ENCODE assay signal across 9 cellular contexts in the genomic region with DNA sequence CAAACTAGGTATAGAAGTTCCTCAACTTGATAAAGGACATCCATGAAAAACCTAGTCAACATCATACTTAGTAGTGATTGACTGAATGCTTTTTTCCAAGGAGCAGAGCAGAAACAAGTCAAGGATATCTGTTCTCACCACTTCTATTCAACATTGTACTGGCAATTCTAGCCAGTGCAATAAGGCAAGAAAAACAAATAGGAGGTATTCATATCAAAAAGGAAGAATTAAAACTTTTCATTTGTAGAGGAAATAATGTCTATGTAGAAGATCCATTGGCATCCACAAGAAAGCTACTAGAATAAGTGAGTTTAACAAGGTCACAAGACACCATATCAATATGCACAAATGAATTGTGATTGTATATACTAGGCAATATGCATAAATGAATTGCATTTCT. TPM values are rescaled to one million over a fixed set of nuclear protein-coding genes. Genes with fewer than 3 reads are reported as not detected.
"Had no signal": no experiment of that assay in that cellular context is flagged by ENCODE, and none has a peak within 500 bp of the region (broad histone marks: within the 10 kb centered on the region; RNA-seq: fewer than 3 reads in every experiment).

No MANE protein-coding gene starts in this region.

- H2AFZ ChIP-seq: GM23248 had no signal

- ATAC-seq: HCT116 had no signal

- H3K4me3 ChIP-seq: GM23248, HAP-1 had no signal

- H3K27ac ChIP-seq: GM23248 had no signal

- FAIRE-seq: HTR-8/SVneo had no signal

- H3K9ac ChIP-seq: GM23248 had no signal

- H3K4me1 ChIP-seq: HAP-1 had no signal

- H3K27ac Mint-ChIP-seq: IgD-negative memory B cell had no signal

- H3K4me3 Mint-ChIP-seq: IgD-negative memory B cell had no signal

- DNase-seq: GM23248, GOT3, H7, KG1 had no signal

RNA-seq across cellular contexts. Expression of gene ORM1, which starts 28.2 kb away (rescaled TPM):
- total RNA-seq: GM23248, H7, HT-29 had no signal
- polyA plus RNA-seq: GM23248, IgD-negative memory B cell had no signal

RNA-seq across cellular contexts. Expression of gene ORM2, which starts 35.0 kb away (rescaled TPM):
- total RNA-seq: GM23248, HT-29 had no signal
- polyA plus RNA-seq: GM23248, IgD-negative memory B cell had no signal
